1 cellular context compared by ENCODE assay signal in genomic region chr13:40518481-40518882, GRCh38.
A peak's percentile ranks its signal among the peaks of the same experiment; 100 is the strongest.
TF ChIP-seq lines count a peak whose summit lies in the region.

No MANE protein-coding gene starts in this region.

TF ChIP-seq in GM12878, 131 proteins besides CTCF, POLR2A, EP300 and RAD21 (continued from another document and continues in another):
- no peak for TF ChIP-seq ZBTB11 (CRISPR knock-in tag; IDR thresholded peaks at IDR 0.05)
- TF ChIP-seq NR2F1 (conservative IDR thresholded peaks at IDR 0.05): peak; percentile 83
- TF ChIP-seq TCF12 (IDR thresholded peaks at IDR 0.05; ENCODE audit: low read depth, low read length): peak; percentile 93
- TF ChIP-seq CHD4 (IDR thresholded peaks at IDR 0.05): no peak
- TF ChIP-seq FOXM1 (IDR thresholded peaks at IDR 0.05; ENCODE audit: low read depth, low read length): peak; percentile 77
- TF ChIP-seq ZBTB4 (CRISPR knock-in tag; IDR thresholded peaks at IDR 0.05): no peak
- TF ChIP-seq HSF1 (IDR thresholded peaks at IDR 0.05; ENCODE audit: low read depth, low read length): no peak
- 0 out of 2 replicates have a peak, but pooled peaks have one; percentile 56 for TF ChIP-seq MYB (IDR thresholded peaks at IDR 0.05; ENCODE audit: borderline replicate concordance, low read depth, low read length)
- TF ChIP-seq CBFB (IDR thresholded peaks at IDR 0.05; ENCODE audit: low read depth): no peak
- peak; percentile 55 for TF ChIP-seq SKIL (IDR thresholded peaks at IDR 0.05; ENCODE audit: low read depth, poor library complexity, severe bottlenecking)
- peak; percentile 83 for TF ChIP-seq BMI1 (IDR thresholded peaks at IDR 0.05; ENCODE audit: borderline replicate concordance)
- peak; percentile 38 for TF ChIP-seq SP1 (IDR thresholded peaks at IDR 0.05; ENCODE audit: low read depth, low read length)
- peak; percentile 99 for TF ChIP-seq IKZF2 (IDR thresholded peaks at IDR 0.05)
- no peak for TF ChIP-seq ZNF592 (IDR thresholded peaks at IDR 0.05)
- peak; percentile 94 for TF ChIP-seq DPF2 (IDR thresholded peaks at IDR 0.05)
- peak; percentile 12; the same call in 1 of the 2 replicates for TF ChIP-seq POLR2AphosphoS5 (IDR thresholded peaks at IDR 0.05; ENCODE audit: low read length)
- no peak for TF ChIP-seq YY1 (IDR thresholded peaks at IDR 0.05; ENCODE audit: low read depth, low read length)
- TF ChIP-seq EED (IDR thresholded peaks at IDR 0.05; ENCODE audit: low read depth): peak; percentile 65
- no peak for TF ChIP-seq FOXK2 (IDR thresholded peaks at IDR 0.05)
- 0 out of 2 replicates have a peak, but pooled peaks have one; percentile 30 for TF ChIP-seq TAF1 (IDR thresholded peaks at IDR 0.05; ENCODE audit: borderline replicate concordance, low read depth, low read length)
- TF ChIP-seq, protein P1, sequence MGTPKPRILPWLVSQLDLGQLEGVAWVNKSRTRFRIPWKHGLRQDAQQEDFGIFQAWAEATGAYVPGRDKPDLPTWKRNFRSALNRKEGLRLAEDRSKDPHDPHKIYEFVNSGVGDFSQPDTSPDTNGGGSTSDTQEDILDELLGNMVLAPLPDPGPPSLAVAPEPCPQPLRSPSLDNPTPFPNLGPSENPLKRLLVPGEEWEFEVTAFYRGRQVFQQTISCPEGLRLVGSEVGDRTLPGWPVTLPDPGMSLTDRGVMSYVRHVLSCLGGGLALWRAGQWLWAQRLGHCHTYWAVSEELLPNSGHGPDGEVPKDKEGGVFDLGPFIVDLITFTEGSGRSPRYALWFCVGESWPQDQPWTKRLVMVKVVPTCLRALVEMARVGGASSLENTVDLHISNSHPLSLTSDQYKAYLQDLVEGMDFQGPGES (IDR thresholded peaks at IDR 0.05): no peak
- no peak for TF ChIP-seq HDAC2 (IDR thresholded peaks at IDR 0.05)
- TF ChIP-seq, protein P2, sequence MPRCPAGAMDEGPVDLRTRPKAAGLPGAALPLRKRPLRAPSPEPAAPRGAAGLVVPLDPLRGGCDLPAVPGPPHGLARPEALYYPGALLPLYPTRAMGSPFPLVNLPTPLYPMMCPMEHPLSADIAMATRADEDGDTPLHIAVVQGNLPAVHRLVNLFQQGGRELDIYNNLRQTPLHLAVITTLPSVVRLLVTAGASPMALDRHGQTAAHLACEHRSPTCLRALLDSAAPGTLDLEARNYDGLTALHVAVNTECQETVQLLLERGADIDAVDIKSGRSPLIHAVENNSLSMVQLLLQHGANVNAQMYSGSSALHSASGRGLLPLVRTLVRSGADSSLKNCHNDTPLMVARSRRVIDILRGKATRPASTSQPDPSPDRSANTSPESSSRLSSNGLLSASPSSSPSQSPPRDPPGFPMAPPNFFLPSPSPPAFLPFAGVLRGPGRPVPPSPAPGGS (IDR thresholded peaks at IDR 0.05; ENCODE audit: borderline replicate concordance, insufficient read depth, low read depth, low read length, poor library complexity, severe bottlenecking): peak; percentile 40
- TF ChIP-seq MEF2A (IDR thresholded peaks at IDR 0.05; ENCODE audit: insufficient read depth, low read depth, low read length): peak; percentile 40; the same call in 1 of the 2 replicates
- peak; percentile 36 for TF ChIP-seq SMAD1 (IDR thresholded peaks at IDR 0.05; ENCODE audit: low read depth, partially characterized antibody)
- TF ChIP-seq POU2F2 (IDR thresholded peaks at IDR 0.05; ENCODE audit: borderline replicate concordance, low read depth, low read length): peak; percentile 45; the same call in 1 of the 3 replicates
- TF ChIP-seq ESRRA (IDR thresholded peaks at IDR 0.05; ENCODE audit: low read length): no peak
- TF ChIP-seq POLR2AphosphoS2 (IDR thresholded peaks at IDR 0.05; ENCODE audit: low read depth, low read length): no peak
- TF ChIP-seq, protein P3, sequence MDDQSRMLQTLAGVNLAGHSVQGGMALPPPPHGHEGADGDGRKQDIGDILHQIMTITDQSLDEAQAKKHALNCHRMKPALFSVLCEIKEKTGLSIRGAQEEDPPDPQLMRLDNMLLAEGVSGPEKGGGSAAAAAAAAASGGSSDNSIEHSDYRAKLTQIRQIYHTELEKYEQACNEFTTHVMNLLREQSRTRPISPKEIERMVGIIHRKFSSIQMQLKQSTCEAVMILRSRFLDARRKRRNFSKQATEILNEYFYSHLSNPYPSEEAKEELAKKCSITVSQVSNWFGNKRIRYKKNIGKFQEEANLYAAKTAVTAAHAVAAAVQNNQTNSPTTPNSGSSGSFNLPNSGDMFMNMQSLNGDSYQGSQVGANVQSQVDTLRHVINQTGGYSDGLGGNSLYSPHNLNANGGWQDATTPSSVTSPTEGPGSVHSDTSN (IDR thresholded peaks at IDR 0.05; ENCODE audit: insufficient replicate concordance, low read depth, low read length): no peak
- no peak for TF ChIP-seq CREM (IDR thresholded peaks at IDR 0.05; ENCODE audit: low read depth)
- no peak for TF ChIP-seq MYC (IDR thresholded peaks at IDR 0.05; ENCODE audit: insufficient read depth, insufficient read length, insufficient replicate concordance, low read length, severe bottlenecking)
- TF ChIP-seq USF1 (IDR thresholded peaks at IDR 0.05; ENCODE audit: borderline replicate concordance, extremely low read length, insufficient read depth, low read depth, low read length): no peak
- TF ChIP-seq, protein P4, sequence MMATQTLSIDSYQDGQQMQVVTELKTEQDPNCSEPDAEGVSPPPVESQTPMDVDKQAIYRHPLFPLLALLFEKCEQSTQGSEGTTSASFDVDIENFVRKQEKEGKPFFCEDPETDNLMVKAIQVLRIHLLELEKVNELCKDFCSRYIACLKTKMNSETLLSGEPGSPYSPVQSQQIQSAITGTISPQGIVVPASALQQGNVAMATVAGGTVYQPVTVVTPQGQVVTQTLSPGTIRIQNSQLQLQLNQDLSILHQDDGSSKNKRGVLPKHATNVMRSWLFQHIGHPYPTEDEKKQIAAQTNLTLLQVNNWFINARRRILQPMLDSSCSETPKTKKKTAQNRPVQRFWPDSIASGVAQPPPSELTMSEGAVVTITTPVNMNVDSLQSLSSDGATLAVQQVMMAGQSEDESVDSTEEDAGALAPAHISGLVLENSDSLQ (IDR thresholded peaks at IDR 0.05): no peak
- peak; percentile 80 for TF ChIP-seq MEF2B (IDR thresholded peaks at IDR 0.05; ENCODE audit: partially characterized antibody, poor library complexity, severe bottlenecking)
